In the genomic region with DNA sequence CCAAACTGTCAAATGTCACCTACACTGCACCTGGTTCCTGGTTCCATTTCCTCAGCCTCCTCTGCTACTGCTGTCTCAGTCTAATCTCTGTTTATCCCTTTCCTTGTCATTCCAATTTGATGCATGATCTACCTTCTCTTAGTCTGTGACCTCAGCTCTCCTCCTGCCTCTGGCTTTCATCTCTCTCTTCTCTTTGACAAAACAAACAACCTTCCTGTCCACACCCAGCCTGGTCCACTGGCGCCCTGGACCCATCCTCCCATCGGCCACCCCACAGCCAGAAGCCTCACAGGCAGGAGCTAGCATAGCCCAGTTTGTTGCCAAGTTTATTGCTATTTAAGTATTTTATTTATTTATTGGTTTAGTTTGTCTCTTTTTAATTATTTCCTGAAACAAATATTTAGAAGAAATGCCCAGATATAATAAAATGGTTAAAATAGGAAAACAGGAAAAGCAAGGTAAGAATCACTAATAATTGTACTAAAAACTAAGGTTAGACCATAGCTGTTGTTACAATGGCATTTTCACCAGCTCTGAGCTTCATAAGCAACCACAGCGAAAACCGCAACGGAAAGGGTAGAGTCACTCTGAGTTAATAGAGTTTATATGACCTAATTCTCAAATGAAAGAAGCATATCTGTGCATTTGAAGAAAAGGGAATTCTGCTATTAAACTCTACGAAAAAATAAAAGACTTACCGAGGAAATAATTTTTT, we compare ENCODE assay signal across 26 cellular contexts.
DNase-seq lines count a peak whose midpoint lies in the region; FAIRE-seq and TF ChIP-seq lines count a peak whose summit lies in the region.
"Had no signal": no experiment of that assay in that cellular context is flagged by ENCODE, and none has a peak within 500 bp of the region (broad histone marks: within the 10 kb centered on the region; RNA-seq: fewer than 3 reads in every experiment).

No MANE protein-coding gene starts in this region.

- H3K27me3 ChIP-seq in astrocyte (ENCODE audit: insufficient read depth, low read length) (peaks cover 3% of the 10 kb centered on the region), GM23248 (replicated peaks; ENCODE audit: insufficient read depth) (peaks cover 10% of the 10 kb centered on the region)
- H3K27me3 ChIP-seq: adrenal gland; BLaER1 treated with 17β-estradiol and CSF1 and Interleukin-3, amounts not matched to agents 10 nM and 100 nM; gastroesophageal sphincter had no signal

- H3K4me3 Mint-ChIP-seq in astrocyte (ENCODE audit: unreplicated experiment) (no peak overlapping the region), nephron progenitor cell (no peak overlapping the region)
- H3K4me3 Mint-ChIP-seq: T-cell had no signal

- H3K4me1 Mint-ChIP-seq in astrocyte (ENCODE audit: low read depth, unreplicated experiment) = peaks cover 11% of the 10 kb centered on the region
- peaks cover 64% of the 10 kb centered on the region for H3K4me1 Mint-ChIP-seq in nephron progenitor cell
- H3K4me1 Mint-ChIP-seq: T-cell had no signal

- DNase-seq in Daoy (ENCODE audit: low read depth) (peak; percentile 63), NB4 (ENCODE audit: low read depth) (peak; percentile 69), astrocyte (ENCODE audit: low read depth) (no peak), nephron progenitor cell (no peak), GM23248 (no peak), activated T-cell treated with anti-CD3 and anti-CD28 coated beads for 4 hours (no peak)
- DNase-seq in activated CD4-positive, alpha-beta T cell treated with anti-CD3 and anti-CD28 coated beads, Interleukin-2, amount 50 U/mL, for 48 hours = no peak
- DNase-seq: activated CD4-positive, alpha-beta T cell treated with anti-CD3 and anti-CD28 coated beads for 1 hour; activated naive CD4-positive, alpha-beta T cell treated with Interleukin-2 at 50 U/mL for 16 hours; activated T-cell treated with anti-CD3 and anti-CD28 coated beads, Interleukin-2, amount 50 U/mL, for 48 hours; adrenal gland; DND-41; KBM-7; lower lobe of right lung; MM.1S; mucosa of descending colon; NCI-H146; NCI-H526; Right ventricle myocardium superior; T-cell had no signal

- H3K27me3 Mint-ChIP-seq in astrocyte (ENCODE audit: low read depth, unreplicated experiment) = peaks cover 7% of the 10 kb centered on the region
- peaks cover 6% of the 10 kb centered on the region for H3K27me3 Mint-ChIP-seq in nephron progenitor cell (ENCODE audit: low read depth, poor library complexity)

- in situ Hi-C loops in GM23248 (cut with MboI) = no loop called here

- H4K20me1 ChIP-seq in astrocyte (ENCODE audit: insufficient read depth, low read length) (no peaks in the 10 kb centered on the region), GM23248 (ENCODE audit: insufficient read depth) (no peaks in the 10 kb centered on the region)
- H4K20me1 ChIP-seq: BLaER1 treated with 17β-estradiol and CSF1 and Interleukin-3, amounts not matched to agents 10 nM and 100 nM had no signal

- H3K9ac ChIP-seq in astrocyte (ENCODE audit: low read length) = no peak overlapping the region
- no peak overlapping the region for H3K9ac ChIP-seq in GM23248
- H3K9ac ChIP-seq: BLaER1 treated with 17β-estradiol and CSF1 and Interleukin-3, amounts not matched to agents 10 nM and 100 nM had no signal

- peaks cover 3% of the 10 kb centered on the region; the same call in 1 of the 2 replicates for H3F3A ChIP-seq in GM23248 (ENCODE audit: insufficient read depth)

- no peak overlapping the region for H3K4me3 ChIP-seq in NB4 (ENCODE audit: low read depth, low read length)
- no peak overlapping the region for H3K4me3 ChIP-seq in astrocyte (ENCODE audit: insufficient read depth, low read depth, low read length)
- no peak overlapping the region for H3K4me3 ChIP-seq in GM23248
- H3K4me3 ChIP-seq: adrenal gland; BLaER1 treated with 17β-estradiol and CSF1 and Interleukin-3, amounts not matched to agents 10 nM and 100 nM; coronary artery; gastroesophageal sphincter; lower lobe of right lung; mucosa of descending colon had no signal

- TF ChIP-seq CTCF in NB4 (IDR thresholded peaks at IDR 0.05; ENCODE audit: low read depth, low read length) (no peak), astrocyte (IDR thresholded peaks at IDR 0.05; ENCODE audit: insufficient read depth, low read depth, low read length) (no peak), nephron progenitor cell (IDR thresholded peaks at IDR 0.05) (no peak)

- H3K36me3 ChIP-seq in astrocyte (ENCODE audit: insufficient read depth, low read length) (no peaks in the 10 kb centered on the region), GM23248 (ENCODE audit: low read depth) (no peaks in the 10 kb centered on the region)
- H3K36me3 ChIP-seq: adrenal gland; BLaER1 treated with 17β-estradiol and CSF1 and Interleukin-3, amounts not matched to agents 10 nM and 100 nM; gastroesophageal sphincter; lower lobe of right lung had no signal

- H3K9me2 ChIP-seq in GM23248 (ENCODE audit: insufficient read depth) = no peaks in the 10 kb centered on the region

- no peaks in the 10 kb centered on the region for H3K9me3 Mint-ChIP-seq in astrocyte (ENCODE audit: unreplicated experiment)
- peaks cover 19% of the 10 kb centered on the region for H3K9me3 Mint-ChIP-seq in nephron progenitor cell
- H3K9me3 Mint-ChIP-seq: T-cell had no signal

- peaks cover 8% of the 10 kb centered on the region for H3K4me1 ChIP-seq in astrocyte (ENCODE audit: insufficient read depth, low read length)
- H3K4me1 ChIP-seq in GM23248 (ENCODE audit: insufficient read depth) = no peaks in the 10 kb centered on the region
- H3K4me1 ChIP-seq: adrenal gland, lower lobe of right lung had no signal

- 79 to 83% methylated on average over 7 of the region's 7 CpGs for WGBS in GM23248 (ENCODE audit: low coverage in 1 of 2, low lambda C conversion rate in 2 of 2, missing lambda C conversion rate in 2 of 2), 2 experiments

- H3K4me2 ChIP-seq in astrocyte (ENCODE audit: low read length) = peak overlapping the region; percentile 37
- H3K4me2 ChIP-seq in GM23248 (ENCODE audit: unreplicated experiment) = no peak overlapping the region
- H3K4me2 ChIP-seq: BLaER1 treated with 17β-estradiol and CSF1 and Interleukin-3, amounts not matched to agents 10 nM and 100 nM had no signal

- H2AFZ ChIP-seq in astrocyte (ENCODE audit: low read depth, low read length) (no peak overlapping the region), GM23248 (no peak overlapping the region)

- H3K79me2 ChIP-seq in astrocyte (ENCODE audit: insufficient read depth, low read length) (no peaks in the 10 kb centered on the region), GM23248 (ENCODE audit: insufficient read depth) (no peaks in the 10 kb centered on the region)

- TF ChIP-seq POLR2A in NB4 (IDR thresholded peaks at IDR 0.05; ENCODE audit: extremely low read depth, insufficient read length) = no peak

- H3K27ac ChIP-seq in astrocyte (ENCODE audit: low read depth, low read length) = no peak overlapping the region
- no peak overlapping the region for H3K27ac ChIP-seq in GM23248
- H3K27ac ChIP-seq: adrenal gland; BLaER1 treated with 17β-estradiol and CSF1 and Interleukin-3, amounts not matched to agents 10 nM and 100 nM; coronary artery; gastroesophageal sphincter; lower lobe of right lung had no signal

- no peak for FAIRE-seq in astrocyte (lab: Jason Lieb, UNC)
- FAIRE-seq: H54, keratinocyte, TTC549 had no signal

- no peaks in the 10 kb centered on the region for H3K9me3 ChIP-seq in astrocyte (ENCODE audit: insufficient read depth, low read depth, low read length)
- no peaks in the 10 kb centered on the region for H3K9me3 ChIP-seq in GM23248 (ENCODE audit: low read depth)
- H3K9me3 ChIP-seq: adrenal gland; BLaER1 treated with 17β-estradiol and CSF1 and Interleukin-3, amounts not matched to agents 10 nM and 100 nM; gastroesophageal sphincter; lower lobe of right lung; mucosa of descending colon had no signal

- H3K27ac Mint-ChIP-seq in astrocyte (ENCODE audit: unreplicated experiment) (no peak overlapping the region), nephron progenitor cell (peak overlapping the region; percentile 86)
- H3K27ac Mint-ChIP-seq: T-cell had no signal

- H3K36me3 Mint-ChIP-seq in astrocyte (ENCODE audit: low read depth, unreplicated experiment) (no peaks in the 10 kb centered on the region), nephron progenitor cell (ENCODE audit: low read depth) (peaks cover 5% of the 10 kb centered on the region)
- H3K36me3 Mint-ChIP-seq: T-cell had no signal

Comparison
In these comparisons a context has a peak if more than half of its experiments do, and no peak if none do; other contexts are left out.
1. DNase-seq: peak in Daoy (single experiment) and NB4 (single experiment); none in astrocyte (single experiment), nephron progenitor cell (single experiment), GM23248 (single experiment), activated T-cell treated with anti-CD3 and anti-CD28 coated beads for 4 hours (single experiment) and activated CD4-positive, alpha-beta T cell treated with anti-CD3 and anti-CD28 coated beads, Interleukin-2, amount 50 U/mL, for 48 hours (0 of 2).